In the genomic region with DNA sequence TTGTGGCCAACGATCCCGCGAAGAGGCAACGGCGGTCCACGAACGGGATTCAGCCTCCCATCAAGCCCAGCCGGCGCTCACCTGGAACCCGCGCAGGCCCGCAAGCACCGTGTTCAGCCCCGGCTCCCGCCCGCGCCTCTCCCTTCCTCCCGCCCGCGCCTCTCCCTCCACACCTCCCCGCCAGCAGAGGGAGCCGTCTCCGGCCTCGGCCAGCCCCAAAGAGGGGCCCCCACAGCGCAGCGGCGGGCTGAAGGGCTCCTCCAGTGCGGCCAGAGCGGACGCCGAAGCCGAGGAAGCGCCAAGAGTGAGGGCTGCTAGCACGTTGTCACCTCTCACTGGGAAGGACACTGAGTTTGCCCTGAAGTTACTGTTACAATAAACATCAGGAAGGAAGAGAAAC, we compare ENCODE assay signal across 8 cellular contexts. TPM values are rescaled to one million over a fixed set of nuclear protein-coding genes. Genes with fewer than 3 reads are reported as not detected.
A peak's percentile ranks its signal among the peaks of the same experiment; 100 is the strongest.
DNase-seq lines count a peak whose midpoint lies in the region; ATAC-seq, FAIRE-seq and TF ChIP-seq lines count a peak whose summit lies in the region.

No MANE protein-coding gene starts in this region.

- POLR2A ChIA-PET in AG04450 (lab: Yijun Ruan, JAX): no interaction called here

- peaks cover 0 to 8% of the 10 kb centered on the region in 2 donors for H3K4me1 ChIP-seq in lung (ENCODE audit: control insufficient read depth in 2 of 2, insufficient read depth in 2 of 2, low read length in 2 of 2)
- H3K4me1 ChIP-seq in upper lobe of right lung: no peaks in the 10 kb centered on the region
- H3K4me1 ChIP-seq in vagina: no peaks in the 10 kb centered on the region

- no peak overlapping the region for H3K27ac Mint-ChIP-seq in chondrocyte (ENCODE audit: unreplicated experiment)

- H3K27ac ChIP-seq in AG04450 (ENCODE audit: low read depth, low read length): no peak overlapping the region
- H3K27ac ChIP-seq in lung (ENCODE audit: low read depth in 1 of 2, low read length in 1 of 2): no peak overlapping the region
- no peak overlapping the region for H3K27ac ChIP-seq in upper lobe of right lung
- no peak overlapping the region for H3K27ac ChIP-seq in vagina

- peaks cover 22% of the 10 kb centered on the region for H3K9me3 ChIP-seq in AG04450 (ENCODE audit: control insufficient read depth, insufficient read depth, low read length)
- H3K9me3 ChIP-seq in lung (ENCODE audit: control insufficient read depth in 2 of 2, insufficient read depth in 1 of 2, low read length in 1 of 2): peaks cover 0 to 4% of the 10 kb centered on the region in 2 donors
- no peaks in the 10 kb centered on the region for H3K9me3 ChIP-seq in upper lobe of right lung
- peaks cover 3% of the 10 kb centered on the region for H3K9me3 ChIP-seq in vagina

- intact Hi-C loops in upper lobe of right lung (cut with DNase I): no loop called here
- intact Hi-C loops in vagina (cut with DNase I): no loop called here

- H3K9me3 Mint-ChIP-seq in chondrocyte (ENCODE audit: low read depth): peaks cover 15% of the 10 kb centered on the region

- TF ChIP-seq CTCF in AG04450 (IDR thresholded peaks at IDR 0.05; ENCODE audit: low read depth, low read length) (peak; percentile 51), chondrocyte (IDR thresholded peaks at IDR 0.05) (peak; percentile 69), lung (IDR thresholded peaks at IDR 0.05; ENCODE audit: control extremely low read depth, extremely low read depth) (no peak), upper lobe of right lung (IDR thresholded peaks at IDR 0.05) (peak; percentile 50), vagina (IDR thresholded peaks at IDR 0.05) (no peak)

- CTCF ChIA-PET in AG04450 (lab: Charles Lee): interaction anchor here (0.7 to 6.7 kb wide), 10 partner anchors 12 to 207 kb away, joined by 3 to 41 read pairs (median 4); no protein-coding TSS in a partner anchor

- H3K36me3 ChIP-seq in lung (ENCODE audit: control insufficient read depth in 2 of 2, insufficient read depth in 2 of 2, low read length in 2 of 2) (no peaks in the 10 kb centered on the region), upper lobe of right lung (no peaks in the 10 kb centered on the region), vagina (no peaks in the 10 kb centered on the region)

- DNase-seq in AG04450 (ENCODE audit: low read depth, low spot score) (no peak), NCI-H460 (ENCODE audit: extremely low read depth, low read depth) (peak; percentile 64), chondrocyte (ENCODE audit: low spot score) (no peak), lung (ENCODE audit: low spot score) (peak; percentile 67), upper lobe of right lung (peak; percentile 78), GM19239 (ENCODE audit: insufficient read length, low spot score) (no peak), vagina (ENCODE audit: extremely low spot score in 2 of 2) (no peak)

- peak; percentile 35 for ATAC-seq in lung (ENCODE audit: insufficient read depth, low FRiP score)
- peak; percentile 55 for ATAC-seq in upper lobe of right lung
- no peak for ATAC-seq in HG02852 (IDR thresholded peaks at IDR 0.05; ENCODE audit: unreplicated experiment)

- no peaks in the 10 kb centered on the region for H3K27me3 Mint-ChIP-seq in chondrocyte (ENCODE audit: low read depth)

- H3K4me1 Mint-ChIP-seq in chondrocyte (ENCODE audit: low read depth): peaks cover 4% of the 10 kb centered on the region

- H3K27me3 ChIP-seq in AG04450 (ENCODE audit: control insufficient read depth, insufficient read depth, low read length): no peaks in the 10 kb centered on the region
- H3K27me3 ChIP-seq in lung (ENCODE audit: control insufficient read depth, insufficient read depth): no peaks in the 10 kb centered on the region
- H3K27me3 ChIP-seq in upper lobe of right lung: peaks cover 4% of the 10 kb centered on the region
- H3K27me3 ChIP-seq in vagina: no peaks in the 10 kb centered on the region

- H3K4me3 ChIP-seq in AG04450 (ENCODE audit: low read depth, low read length) (peak overlapping the region; percentile 37), lung (no peak overlapping the region), upper lobe of right lung (peak overlapping the region; percentile 10), vagina (no peak overlapping the region)

- peaks cover 2% of the 10 kb centered on the region for H3K36me3 Mint-ChIP-seq in chondrocyte (ENCODE audit: low read depth)

- WGBS in lung, 2 donors: 19 to 26% methylated on average over 32 to 34 of the region's 34 CpGs

- TF ChIP-seq POLR2A in vagina (IDR thresholded peaks at IDR 0.05): no peak

- peak overlapping the region; percentile 33 for H3K4me3 Mint-ChIP-seq in chondrocyte (ENCODE audit: unreplicated experiment)

- no peak for FAIRE-seq in GM19239 (lab: Jason Lieb, UNC)

RNA-seq across cellular contexts. Expression of gene LAPTM4A, which starts 55.3 kb away (rescaled TPM):
- polyA plus RNA-seq in AG04450 (2011; rRNA removed) (1,309 and 1,416 TPM in 2 replicates), lung (100 to 1,000 TPM; 155 to 236 TPM)
- polyA minus RNA-seq in AG04450 (2011; rRNA and poly(A)+ RNA removed): 285 and 391 TPM in 2 replicates
- 64.7 and 71.1 TPM in 2 replicates for total RNA-seq in NCI-H460 (2014; rRNA removed; shearing (Covaris generic))
- polyA plus RNA-seq in NCI-H460 (2014; cell fraction: nucleus; rRNA removed): 30.6 and 37.7 TPM in 2 replicates
- total RNA-seq in chondrocyte (361 to 405 TPM (median 404 TPM) in 3 replicates), lung (100 to 1,000 TPM; 173 to 234 TPM), upper lobe of right lung (245 TPM), vagina (172 TPM)

Comparison
In these comparisons a context has a peak if more than half of its experiments do, and no peak if none do; other contexts are left out.
1. DNase-seq: peak in NCI-H460 (single experiment), lung (single experiment) and upper lobe of right lung (single experiment); none in AG04450 (single experiment), chondrocyte (single experiment), GM19239 (single experiment) and vagina (0 of 2).
2. H3K4me3 ChIP-seq: peak in AG04450 (single experiment) and upper lobe of right lung (single experiment); none in lung (single experiment) and vagina (0 of 2).
3. CTCF ChIP-seq: peak in AG04450 (single experiment), chondrocyte (single experiment) and upper lobe of right lung (single experiment); none in lung (single experiment) and vagina (0 of 3).